In the genomic region with DNA sequence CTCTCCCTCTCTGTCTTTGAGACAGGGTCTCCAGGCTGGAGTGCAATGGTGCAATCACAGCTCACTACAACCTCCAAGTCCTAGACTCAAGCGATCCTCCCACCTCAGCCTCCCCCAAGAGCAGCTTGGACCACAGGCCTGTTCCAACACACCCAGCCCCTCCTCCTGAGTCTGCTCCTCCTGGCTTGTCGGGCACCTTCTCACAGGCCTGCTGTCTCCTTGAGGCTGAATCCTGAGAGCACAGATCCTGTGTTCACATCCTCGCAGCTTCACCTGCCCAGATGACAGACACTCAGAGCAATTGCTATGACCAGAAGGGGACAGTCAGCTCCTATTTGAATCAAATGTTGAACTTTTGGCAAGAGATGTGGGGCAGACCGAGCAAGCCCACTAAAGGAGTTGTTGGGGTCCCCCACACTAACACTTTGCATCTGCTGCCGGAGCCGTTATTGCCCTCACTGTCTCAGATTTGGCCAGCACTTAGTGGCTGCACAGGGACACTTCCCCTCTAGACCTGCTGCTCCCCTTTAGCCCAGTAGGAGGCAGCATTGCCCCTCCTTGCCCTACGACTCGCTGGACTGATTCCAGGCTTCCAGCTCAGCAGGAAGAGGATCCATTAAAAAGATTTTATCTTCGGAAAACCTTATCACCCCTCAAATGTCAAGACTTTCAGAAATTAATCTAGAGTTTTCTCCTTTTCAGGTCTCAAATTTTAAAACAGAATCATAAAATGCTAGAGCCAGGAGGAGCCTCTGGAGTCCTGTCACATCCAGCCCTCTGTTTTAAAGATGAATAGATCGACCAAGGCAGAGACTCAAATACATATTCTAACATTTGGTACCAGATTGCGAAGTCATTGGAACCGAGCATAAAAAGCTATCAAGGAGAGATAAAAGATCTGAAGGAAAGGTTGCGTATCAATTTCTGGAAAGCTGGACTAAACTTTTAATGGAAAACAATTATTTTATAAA, we compare ENCODE assay signal across 8 cellular contexts.
DNase-seq lines count a peak whose midpoint lies in the region; ATAC-seq, FAIRE-seq and TF ChIP-seq lines count a peak whose summit lies in the region.

No MANE protein-coding gene starts in this region.

- peak; percentile 88 for FAIRE-seq in GM12892 (lab: Jason Lieb, UNC)

- TF ChIP-seq CTCF in A673 (conservative IDR thresholded peaks at IDR 0.05; ENCODE audit: low read depth, low read length): peak; percentile 67
- TF ChIP-seq CTCF in epithelial cell of esophagus (IDR thresholded peaks at IDR 0.05; ENCODE audit: insufficient read depth, low read depth, low read length, missing control alignments): peak; percentile 99

- peaks cover 10% of the 10 kb centered on the region for H3K27me3 Mint-ChIP-seq in stimulated activated memory B cell treated with anti-CD40 and anti-IgM and Interleukin-4, amounts not matched to agents 10 μg/mL and 1 μg/mL and 100 μg/mL, for 72 hours

- H3K4me1 ChIP-seq in A673 (ENCODE audit: insufficient read depth, low read length, poor library complexity, severe bottlenecking): peaks cover 2% of the 10 kb centered on the region

- intact Hi-C loops in A673 (cut with micrococcal nuclease; ENCODE audit: unreplicated experiment): loop anchor here (2.0 to 10.0 kb wide), 2 partner anchors 437 to 1689 kb away; no protein-coding TSS in a partner anchor

- H3K27ac Mint-ChIP-seq in stimulated activated memory B cell treated with anti-CD40 and anti-IgM and Interleukin-4, amounts not matched to agents 10 μg/mL and 1 μg/mL and 100 μg/mL, for 72 hours: no peak overlapping the region

- H3K4me1 Mint-ChIP-seq in stimulated activated memory B cell treated with anti-CD40 and anti-IgM and Interleukin-4, amounts not matched to agents 10 μg/mL and 1 μg/mL and 100 μg/mL, for 72 hours: no peaks in the 10 kb centered on the region

- TF ChIP-seq POLR2A in GM12892 (IDR thresholded peaks at IDR 0.05; ENCODE audit: low read depth, low read length): no peak

- no peaks in the 10 kb centered on the region for H3K27me3 ChIP-seq in A673 (replicated peaks; ENCODE audit: insufficient read depth, low read depth, low read length, poor library complexity)

- no peaks in the 10 kb centered on the region for H3K36me3 ChIP-seq in A673 (ENCODE audit: insufficient read depth, low read length, poor library complexity, severe bottlenecking)

- CTCF ChIA-PET in A673 (lab: Charles Lee): interaction anchor here (1.3 to 1.6 kb wide), 2 partner anchors 437 to 1689 kb away, joined by 6 to 7 read pairs; no protein-coding TSS in a partner anchor

- no TSS peak for BruUV-seq in A673 (replicated peaks; lab: Mats Ljungman, UMichigan)

- DNase-seq in A673 (ENCODE audit: low spot score) (peak; percentile 56), GM12892 (ENCODE audit: insufficient read length) (peak; percentile 34), NCI-H774 (lab: John Stamatoyannopoulos, UW) (peak; percentile 46), epithelial cell of esophagus (ENCODE audit: low read depth) (peak; percentile 68), myocyte (ENCODE audit: low read depth) (peak; percentile 79)
- peak; percentile 13 for DNase-seq in activated CD8-positive, alpha-beta memory T cell treated with anti-CD3 and anti-CD28 coated beads, Interleukin-2, amount 50 U/mL, for 24 hours (ENCODE audit: extremely low read depth)

- no peaks in the 10 kb centered on the region for H3K9me3 Mint-ChIP-seq in stimulated activated memory B cell treated with anti-CD40 and anti-IgM and Interleukin-4, amounts not matched to agents 10 μg/mL and 1 μg/mL and 100 μg/mL, for 72 hours

- H3K9me3 ChIP-seq in A673 (ENCODE audit: low read depth, low read length, poor library complexity, severe bottlenecking): no peaks in the 10 kb centered on the region

- H3K4me3 Mint-ChIP-seq in stimulated activated memory B cell treated with anti-CD40 and anti-IgM and Interleukin-4, amounts not matched to agents 10 μg/mL and 1 μg/mL and 100 μg/mL, for 72 hours: no peak overlapping the region

- POLR2A ChIA-PET in A673 (lab: Charles Lee; ENCODE audit: low non-redundant PET): no interaction called here

- peak; percentile 64 for ATAC-seq in HG03175 (IDR thresholded peaks at IDR 0.05; ENCODE audit: unreplicated experiment)
- ATAC-seq in stimulated activated memory B cell treated with anti-CD40 and anti-IgM and Interleukin-4, amounts not matched to agents 10 μg/mL and 1 μg/mL and 100 μg/mL, for 72 hours: peak; percentile 61

- no peak overlapping the region for H3K4me3 ChIP-seq in A673 (ENCODE audit: low read depth, low read length, poor library complexity, severe bottlenecking)
- no peak overlapping the region for H3K4me3 ChIP-seq in epithelial cell of esophagus (ENCODE audit: low read length)

- no peak overlapping the region for H3K27ac ChIP-seq in A673 (ENCODE audit: low read depth, low read length, poor library complexity, severe bottlenecking)

- no peaks in the 10 kb centered on the region for H3K36me3 Mint-ChIP-seq in stimulated activated memory B cell treated with anti-CD40 and anti-IgM and Interleukin-4, amounts not matched to agents 10 μg/mL and 1 μg/mL and 100 μg/mL, for 72 hours

Comparison
In these comparisons a context has a peak if more than half of its experiments do, and no peak if none do; other contexts are left out.
1. DNase-seq: peak in every context shown above with its lines; median percentile 79 in myocyte; 68 in epithelial cell of esophagus; 56 in A673; 46 in NCI-H774; 34 in GM12892; 13 in activated CD8-positive, alpha-beta memory T cell treated with anti-CD3 and anti-CD28 coated beads, Interleukin-2, amount 50 U/mL, for 24 hours.